16 cellular contexts compared by ENCODE assay signal in genomic region chr11:96707273-96707672, GRCh38.
"Had no signal": no experiment of that assay in that cellular context is flagged by ENCODE, and none has a peak within 500 bp of the region (broad histone marks: within the 10 kb centered on the region; RNA-seq: fewer than 3 reads in every experiment).

No MANE protein-coding gene starts in this region.

- H3K4me3 Mint-ChIP-seq: immature natural killer cell, mesothelial cell of epicardium had no signal

- H3K36me3 Mint-ChIP-seq: immature natural killer cell, mesothelial cell of epicardium had no signal

- DNase-seq: dermis blood vessel endothelial cell; dorsolateral prefrontal cortex; effector CD4-positive, alpha-beta T cell; effector memory CD4-positive, alpha-beta T cell; heart left ventricle; hypothalamus; immature natural killer cell; islet precursor cell; kidney; kidney glomerular epithelial cell; left lung; left ventricle myocardium superior; lower lobe of right lung; mesenchymal stem cell had no signal

- H3K27ac Mint-ChIP-seq: immature natural killer cell, mesothelial cell of epicardium had no signal

- H3K9me3 Mint-ChIP-seq: mesothelial cell of epicardium had no signal

- H3K4me1 Mint-ChIP-seq: immature natural killer cell had no signal

- ATAC-seq: gastroesophageal sphincter, heart left ventricle, left lung, left ventricle myocardium superior, lower lobe of right lung had no signal
